Comparison of ENCODE assay signal across 22 cellular contexts in the genomic region with DNA sequence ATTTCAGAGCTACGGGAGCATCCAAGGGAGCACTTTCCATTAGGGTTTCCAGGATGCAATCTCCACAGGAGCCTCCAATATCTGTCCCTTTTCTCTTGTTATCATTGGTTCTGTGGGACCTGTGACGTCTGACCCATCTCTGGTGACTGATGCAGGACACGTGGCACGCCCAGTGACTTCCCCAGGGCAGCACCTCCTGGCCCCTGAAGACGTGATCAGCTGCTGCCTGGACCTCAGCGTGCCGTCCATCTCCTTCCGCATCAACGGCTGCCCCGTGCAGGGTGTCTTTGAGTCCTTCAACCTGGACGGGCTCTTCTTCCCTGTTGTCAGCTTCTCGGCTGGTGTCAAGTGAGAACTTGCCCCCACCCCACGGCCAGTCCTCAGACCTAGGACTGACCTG. TPM values are rescaled to one million over a fixed set of nuclear protein-coding genes. Genes with fewer than 3 reads are reported as not detected.
A peak's percentile ranks its signal among the peaks of the same experiment; 100 is the strongest.
DNase-seq lines count a peak whose midpoint lies in the region; ATAC-seq, FAIRE-seq and TF ChIP-seq lines count a peak whose summit lies in the region.
"Had no signal": no experiment of that assay in that cellular context is flagged by ENCODE, and none has a peak within 500 bp of the region (broad histone marks: within the 10 kb centered on the region; RNA-seq: fewer than 3 reads in every experiment).

No MANE protein-coding gene starts in this region.

- no peak overlapping the region for H3K18ac ChIP-seq in mesenchymal stem cell (ENCODE audit: low read depth in 1 of 2, low read length in 2 of 2)

- no peak for DNase-seq in mesenchymal stem cell
- DNase-seq in psoas muscle, result no peak
- no peak for DNase-seq in HTR-8/SVneo (ENCODE audit: insufficient read length, low spot score)
- no peak for DNase-seq in upper lobe of right lung
- DNase-seq: AML-193; Caco-2; Calu3; CD4-positive, alpha-beta T cell; CD8-positive, alpha-beta T cell; DMS79 treated with DMSO at 0.1 percent for 48 hours; GF-D8 had no signal

- H2AFZ ChIP-seq in mesenchymal stem cell (ENCODE audit: low read depth, low read length), result no peak overlapping the region

- H4K8ac ChIP-seq in mesenchymal stem cell (ENCODE audit: low read length), result no peak overlapping the region

- no peak overlapping the region for H3K4ac ChIP-seq in mesenchymal stem cell (ENCODE audit: low read depth in 1 of 2, low read length in 2 of 2)

- no peak overlapping the region for H2BK5ac ChIP-seq in mesenchymal stem cell (ENCODE audit: low read depth, low read length, poor library complexity, severe bottlenecking)

- TF ChIP-seq CTCF in psoas muscle (IDR thresholded peaks at IDR 0.05) (no peak), upper lobe of right lung (IDR thresholded peaks at IDR 0.05) (no peak)

- H3K4me1 ChIP-seq in mesenchymal stem cell (ENCODE audit: control insufficient read depth, insufficient read depth, low read depth, low read length) (no peaks in the 10 kb centered on the region), psoas muscle (no peaks in the 10 kb centered on the region), skeletal muscle tissue (ENCODE audit: control insufficient read depth in 3 of 3, insufficient read depth in 3 of 3, low read length in 3 of 3) (no peaks in the 10 kb centered on the region), upper lobe of right lung (no peaks in the 10 kb centered on the region)
- H3K4me1 ChIP-seq: A549, Caco-2 had no signal

- no peak overlapping the region for H2BK120ac ChIP-seq in mesenchymal stem cell (ENCODE audit: low read depth, low read length)

- H3K23ac ChIP-seq in mesenchymal stem cell (ENCODE audit: low read length in 2 of 2), result no peak overlapping the region

- H3K4me2 ChIP-seq in mesenchymal stem cell (ENCODE audit: low read length, poor library complexity, severe bottlenecking), result no peak overlapping the region
- H3K4me2 ChIP-seq: A549; BLaER1 treated with 17β-estradiol and CSF1 and Interleukin-3, amounts not matched to agents 10 nM and 100 nM had no signal

- H2AK5ac ChIP-seq in mesenchymal stem cell (ENCODE audit: low read length, severe bottlenecking), result no peak overlapping the region

- no peaks in the 10 kb centered on the region for H3K9me3 ChIP-seq in mesenchymal stem cell (ENCODE audit: control insufficient read depth, low read length)
- H3K9me3 ChIP-seq in psoas muscle, result no peaks in the 10 kb centered on the region
- no peaks in the 10 kb centered on the region for H3K9me3 ChIP-seq in skeletal muscle tissue (ENCODE audit: control insufficient read depth in 3 of 3, low read length in 3 of 3)
- H3K9me3 ChIP-seq in upper lobe of right lung, result no peaks in the 10 kb centered on the region
- H3K9me3 ChIP-seq: BLaER1 treated with 17β-estradiol and CSF1 and Interleukin-3, amounts not matched to agents 10 nM and 100 nM; Caco-2 had no signal

- FAIRE-seq in HTR-8/SVneo (lab: Jason Lieb, UNC), result no peak
- FAIRE-seq: D721Med, G401.6, GM12891, GM19239 had no signal

- H3K27me3 ChIP-seq in mesenchymal stem cell (ENCODE audit: control insufficient read depth in 1 of 2, insufficient read depth in 1 of 2, low read length in 2 of 2) (peaks cover 0 to 8% of the 10 kb centered on the region in 2 experiments), psoas muscle (ENCODE audit: insufficient read depth in 3 of 3, low read length in 2 of 3) (no peaks in the 10 kb centered on the region), skeletal muscle tissue (ENCODE audit: control insufficient read depth in 3 of 3, insufficient read depth in 3 of 3, low read length in 3 of 3) (no peaks in the 10 kb centered on the region), upper lobe of right lung (no peaks in the 10 kb centered on the region)
- H3K27me3 ChIP-seq: BLaER1 treated with 17β-estradiol and CSF1 and Interleukin-3, amounts not matched to agents 10 nM and 100 nM had no signal

- 77% methylated on average over 13 of the region's 13 CpGs for WGBS in mesenchymal stem cell
- 52 to 80% (median 68%) methylated on average over 13 of the region's 13 CpGs for WGBS in psoas muscle, 3 donors

- H3K9ac ChIP-seq in mesenchymal stem cell (ENCODE audit: low read length) (no peak overlapping the region), skeletal muscle tissue (ENCODE audit: low read depth in 1 of 3, low read length in 3 of 3) (no peak overlapping the region)
- H3K9ac ChIP-seq: BLaER1 treated with 17β-estradiol and CSF1 and Interleukin-3, amounts not matched to agents 10 nM and 100 nM had no signal

- H3K14ac ChIP-seq in mesenchymal stem cell (ENCODE audit: low read length in 2 of 2), result no peak overlapping the region

- H2BK15ac ChIP-seq in mesenchymal stem cell (ENCODE audit: low read depth, poor library complexity, severe bottlenecking), result no peak overlapping the region

- H3K4me3 ChIP-seq in mesenchymal stem cell (ENCODE audit: insufficient read depth in 1 of 2, low read depth in 1 of 2, low read length in 2 of 2), result no peak overlapping the region
- H3K4me3 ChIP-seq in psoas muscle, result no peak overlapping the region
- H3K4me3 ChIP-seq in skeletal muscle tissue (ENCODE audit: low read length in 3 of 3), result no peak overlapping the region
- no peak overlapping the region for H3K4me3 ChIP-seq in upper lobe of right lung
- H3K4me3 ChIP-seq: A549; BLaER1 treated with 17β-estradiol and CSF1 and Interleukin-3, amounts not matched to agents 10 nM and 100 nM had no signal

- ATAC-seq in psoas muscle, result peak; percentile 24 to 55 (median 40)
- ATAC-seq in upper lobe of right lung, result no peak
- ATAC-seq: CD8-positive, alpha-beta T cell had no signal

- H3K27ac ChIP-seq in mesenchymal stem cell (ENCODE audit: low read length, poor library complexity, severe bottlenecking), result no peak overlapping the region
- H3K27ac ChIP-seq in psoas muscle, result peak overlapping the region; percentile 51
- H3K27ac ChIP-seq in skeletal muscle tissue (ENCODE audit: low read depth, low read length), result peak overlapping the region; percentile 28
- no peak overlapping the region for H3K27ac ChIP-seq in upper lobe of right lung
- H3K27ac ChIP-seq: 22Rv1; A549; BLaER1 treated with 17β-estradiol and CSF1 and Interleukin-3, amounts not matched to agents 10 nM and 100 nM; C4-2B had no signal

- no peak overlapping the region for H2BK12ac ChIP-seq in mesenchymal stem cell (ENCODE audit: low read length in 2 of 2)

- no peaks in the 10 kb centered on the region for H3K79me1 ChIP-seq in mesenchymal stem cell (replicated peaks; ENCODE audit: low read length, poor library complexity, severe bottlenecking)

- intact Hi-C loops in psoas muscle (cut with DNase I) (no loop called here), upper lobe of right lung (cut with DNase I) (no loop called here)

- peak overlapping the region; percentile 23 for H4K91ac ChIP-seq in mesenchymal stem cell (ENCODE audit: low read length)

- H3K36me3 ChIP-seq in mesenchymal stem cell (ENCODE audit: control insufficient read depth in 1 of 2, insufficient read depth in 2 of 2, low read depth in 1 of 2, low read length in 2 of 2) (no peaks in the 10 kb centered on the region), psoas muscle (ENCODE audit: insufficient read depth in 1 of 2, low read depth in 1 of 2) (peaks cover 2 to 98% of the 10 kb centered on the region in 2 donors), skeletal muscle tissue (ENCODE audit: control insufficient read depth in 3 of 3, insufficient read depth in 3 of 3, low read length in 3 of 3) (peaks cover 57 to 75% (median 69%) of the 10 kb centered on the region in 3 donors), upper lobe of right lung (no peaks in the 10 kb centered on the region)

RNA-seq across cellular contexts. Expression of a gene that starts 25.5 kb away (rescaled TPM):
- 0.01 TPM for polyA plus RNA-seq in mesenchymal stem cell (2013, experiment 1 of 2)
- polyA plus RNA-seq in mesenchymal stem cell (2013, experiment 2 of 2), result not detected
- total RNA-seq in psoas muscle (1,000 to 10,000 TPM in 2 of 4 donors, 100 to 1,000 TPM in 2; 572 to 1,211 (median 883) TPM), skeletal muscle tissue (243 TPM), upper lobe of right lung (6.5 TPM)
- polyA plus RNA-seq in psoas muscle, result 100 to 1,000 TPM in 2 of 3 donors, 10 to 100 TPM in 1; 56.0 to 278 (median 122) TPM
- total RNA-seq: A172 had no signal

RNA-seq across cellular contexts. Expression of a gene that starts 33.0 kb away (rescaled TPM):
- polyA plus RNA-seq in mesenchymal stem cell (2013, experiment 1 of 2), result not detected
- not detected for polyA plus RNA-seq in mesenchymal stem cell (2013, experiment 2 of 2)
- total RNA-seq in psoas muscle (1 to 10 TPM in 1 of 4 donors, under 1 TPM in 3; 0.44 to 2.0 (median 0.80) TPM), skeletal muscle tissue (1.0 TPM), upper lobe of right lung (7.6 TPM)
- polyA plus RNA-seq in psoas muscle, result under 1 TPM; 0.17 to 0.31 (median 0.25) TPM
- total RNA-seq: A172; Caco-2; Calu3; CD8-positive, alpha-beta T cell had no signal
- polyA plus RNA-seq: BJ had no signal

RNA-seq across cellular contexts. Expression of a gene that starts 56.1 kb away (rescaled TPM):
- polyA plus RNA-seq in mesenchymal stem cell (2013, experiment 1 of 2), result 9.3 TPM
- polyA plus RNA-seq in mesenchymal stem cell (2013, experiment 2 of 2), result 9.1 TPM
- 1 to 10 TPM; 1.1 to 4.5 (median 1.4) TPM for total RNA-seq in psoas muscle
- polyA plus RNA-seq in psoas muscle, result 1 to 10 TPM; 1.4 to 6.6 (median 1.8) TPM
- total RNA-seq in skeletal muscle tissue, result 4.7 TPM
- 16.2 TPM for total RNA-seq in upper lobe of right lung

Comparison
In these comparisons a context has a peak if more than half of its experiments do, and no peak if none do; other contexts are left out.
1. H3K27ac ChIP-seq: peak in psoas muscle (single experiment) and skeletal muscle tissue (single experiment); none in mesenchymal stem cell (single experiment) and upper lobe of right lung (single experiment).
2. RNA of a gene that starts 25.5 kb away (total RNA-seq): 572 to 1,211 TPM in psoas muscle and 243 TPM in skeletal muscle tissue (single experiment); 6.5 TPM in upper lobe of right lung (single experiment); every median in the first group is over 10 times any median in the second.